In genomic region chr20:37994512-37994911, GRCh38 we compare ENCODE assay signal across 13 cellular contexts. TPM values are rescaled to one million over a fixed set of nuclear protein-coding genes. Genes with fewer than 3 reads are reported as not detected.
DNase-seq lines count a peak whose midpoint lies in the region; ATAC-seq and TF ChIP-seq lines count a peak whose summit lies in the region.
"Had no signal": no experiment of that assay in that cellular context is flagged by ENCODE, and none has a peak within 500 bp of the region (broad histone marks: within the 10 kb centered on the region; RNA-seq: fewer than 3 reads in every experiment).

No MANE protein-coding gene starts in this region.

- no peak overlapping the region for H3K4me3 Mint-ChIP-seq in H9
- H3K4me3 Mint-ChIP-seq in activated CD4-positive, alpha-beta T cell treated with anti-CD3 and anti-CD28 coated beads for 36 hours, result no peak overlapping the region

- no peak overlapping the region for H4K5ac ChIP-seq in H9 (ENCODE audit: insufficient read length, low read depth, low read length)

- H3K23ac ChIP-seq in H9 (ENCODE audit: insufficient read length, low read depth, low read length), result no peak overlapping the region

- no peak overlapping the region for H3K4me3 ChIP-seq in SJSA1
- H3K4me3 ChIP-seq in body of pancreas, result no peak overlapping the region
- H3K4me3 ChIP-seq: heart right ventricle had no signal

- no peak overlapping the region for H2BK120ac ChIP-seq in H9 (ENCODE audit: low read depth, low read length, poor library complexity, severe bottlenecking)

- no peak overlapping the region for H2BK5ac ChIP-seq in H9 (ENCODE audit: insufficient read length, low read length)

- H3K79me1 ChIP-seq in H9 (ENCODE audit: insufficient read depth, low read depth, low read length, poor library complexity, severe bottlenecking), result no peaks in the 10 kb centered on the region

- no peak overlapping the region for H3K9ac ChIP-seq in H9 (ENCODE audit: extremely low read depth, insufficient read length, low read length)

- no peak overlapping the region for H4K91ac ChIP-seq in H9 (ENCODE audit: insufficient read length, low read depth, low read length)

- H4K20me1 ChIP-seq in H9 (ENCODE audit: control insufficient read depth, insufficient read depth, insufficient read length), result no peaks in the 10 kb centered on the region

- no peak overlapping the region for H3K56ac ChIP-seq in H9 (ENCODE audit: insufficient read length, low read depth, low read length)

- H3K4ac ChIP-seq in H9 (ENCODE audit: low read depth, low read length), result no peak overlapping the region

- H3K27me3 ChIP-seq in H9 (ENCODE audit: insufficient read depth, low read length) (no peaks in the 10 kb centered on the region), SJSA1 (replicated peaks) (no peaks in the 10 kb centered on the region), body of pancreas (no peaks in the 10 kb centered on the region)
- H3K27me3 ChIP-seq: BE2C, heart right ventricle had no signal

- H3K79me2 ChIP-seq in H9 (ENCODE audit: insufficient read depth, low read length), result no peaks in the 10 kb centered on the region

- no CpG with 5 or more reads among the region's 4 CpGs for WGBS in H9 (ENCODE audit: extremely low coverage, insufficient read length, low lambda C conversion rate)
- WGBS in body of pancreas, 2 donors, result 71 to 80% methylated on average over 4 of the region's 4 CpGs

- no peak for TF ChIP-seq POLR2A in body of pancreas (IDR thresholded peaks at IDR 0.05)

- no peak overlapping the region for H3K18ac ChIP-seq in H9 (ENCODE audit: insufficient read length, low read depth, low read length)

- H2BK15ac ChIP-seq in H9 (ENCODE audit: low read depth, low read length), result no peak overlapping the region

- no peak for ATAC-seq in left lobe of liver
- no peak for ATAC-seq in activated CD4-positive, alpha-beta T cell treated with anti-CD3 and anti-CD28 coated beads for 36 hours
- ATAC-seq in body of pancreas, result no peak
- no peak for ATAC-seq in GM21515 (IDR thresholded peaks at IDR 0.05; ENCODE audit: unreplicated experiment)

- POLR2A ChIA-PET in activated CD4-positive, alpha-beta T cell treated with anti-CD3 and anti-CD28 coated beads for 36 hours (lab: Charles Lee), result interaction anchor here (0.8 kb wide), 1 partner anchor 430 kb away, joined by 3 read pairs; no protein-coding TSS in a partner anchor

- no peak overlapping the region for H2BK20ac ChIP-seq in H9 (ENCODE audit: low read depth, low read length, poor library complexity, severe bottlenecking)

- H2AFZ ChIP-seq in H9 (ENCODE audit: low read length), result no peak overlapping the region

- H3K4me1 ChIP-seq in H9 (ENCODE audit: insufficient read depth, low read length) (no peaks in the 10 kb centered on the region), SJSA1 (replicated peaks) (peaks cover 43% of the 10 kb centered on the region), body of pancreas (peaks cover 21% of the 10 kb centered on the region)

- H2BK12ac ChIP-seq in H9 (ENCODE audit: insufficient read length, low read depth, low read length), result no peak overlapping the region

- peaks cover 4 to 14% of the 10 kb centered on the region in 2 experiments for H3K4me1 Mint-ChIP-seq in H9
- H3K4me1 Mint-ChIP-seq in activated CD4-positive, alpha-beta T cell treated with anti-CD3 and anti-CD28 coated beads for 36 hours, result peaks cover 24% of the 10 kb centered on the region

- H3K27me3 Mint-ChIP-seq in H9 (ENCODE audit: low read depth), result no peaks in the 10 kb centered on the region
- no peaks in the 10 kb centered on the region for H3K27me3 Mint-ChIP-seq in activated CD4-positive, alpha-beta T cell treated with anti-CD3 and anti-CD28 coated beads for 36 hours

- no peak overlapping the region for H3K14ac ChIP-seq in H9 (ENCODE audit: insufficient read depth, low read length)

- intact Hi-C loops in activated CD4-positive, alpha-beta T cell treated with anti-CD3 and anti-CD28 coated beads for 36 hours (cut with DNase I, micrococcal nuclease), result loop anchor here (5.0 kb wide), 2 partner anchors 92 to 302 kb away; partner anchors contain the start of genes CTNNBL1 (in 1 of the 2) and VSTM2L (in 1 of the 2)
- intact Hi-C loops in body of pancreas (cut with DNase I), result no loop called here

- H3K23me2 ChIP-seq in H9 (ENCODE audit: insufficient read length, low read depth, low read length, poor library complexity, severe bottlenecking), result no peaks in the 10 kb centered on the region

- H3T11ph ChIP-seq in H9 (ENCODE audit: low read length), result no peak overlapping the region

- TF ChIP-seq CTCF in H9 (conservative IDR thresholded peaks at IDR 0.05) (no peak), body of pancreas (IDR thresholded peaks at IDR 0.05) (no peak)

- H3K27ac ChIP-seq in H9 (ENCODE audit: insufficient read length, low read depth, low read length) (no peak overlapping the region), SJSA1 (no peak overlapping the region), body of pancreas (no peak overlapping the region)
- H3K27ac ChIP-seq: WERI-Rb-1 had no signal

- CTCF ChIA-PET in activated CD4-positive, alpha-beta T cell treated with anti-CD3 and anti-CD28 coated beads for 36 hours (lab: Charles Lee), result interaction anchor here (0.6 to 1.4 kb wide), 5 partner anchors 9 to 428 kb away, joined by 3 to 4 read pairs (median 3); no protein-coding TSS in a partner anchor

- H3K4me2 ChIP-seq in H9 (ENCODE audit: insufficient read depth, insufficient read length, low read length), result no peak overlapping the region

- H2AK5ac ChIP-seq in H9 (ENCODE audit: insufficient read length, low read length), result no peak overlapping the region

- DNase-seq in A172 (ENCODE audit: low spot score) (peak; percentile 29), H9 (no peak), SJSA1 (ENCODE audit: low read depth in 1 of 2, low spot score in 2 of 2) (peak; percentile 46 to 71), glomerular visceral epithelial cell (ENCODE audit: extremely low spot score) (peak; percentile 87), left lobe of liver (ENCODE audit: low spot score) (no peak), body of pancreas (no peak)
- no peak for DNase-seq in activated CD4-positive, alpha-beta T cell treated with anti-CD3 and anti-CD28 coated beads for 36 hours
- DNase-seq: activated T-cell treated with anti-CD3 and anti-CD28 coated beads, Interleukin-2, amount 50 U/mL, for 48 hours; BE2C; heart right ventricle; NCI-H1436 treated with DMSO at 0.1 percent for 48 hours; WERI-Rb-1 had no signal

- no peaks in the 10 kb centered on the region for H3K9me3 ChIP-seq in H9 (ENCODE audit: control insufficient read depth, low read depth, low read length)
- no peaks in the 10 kb centered on the region for H3K9me3 ChIP-seq in SJSA1 (replicated peaks)
- H3K9me3 ChIP-seq in body of pancreas, result no peaks in the 10 kb centered on the region
- H3K9me3 ChIP-seq: BE2C, heart right ventricle had no signal

- H3K36me3 ChIP-seq in SJSA1 (peaks cover 76% of the 10 kb centered on the region), body of pancreas (replicated peaks in 1 of 2; ENCODE audit: insufficient read depth in 1 of 2, low read depth in 2 of 2) (peaks cover 3 to 40% of the 10 kb centered on the region in 2 donors)

- H4K8ac ChIP-seq in H9 (replicated peaks; ENCODE audit: insufficient read length, low read depth, low read length), result no peak overlapping the region

- H3K27ac Mint-ChIP-seq in H9, result peak overlapping the region in 2 of 3 experiments; percentile 11 to 63; a peak in 2 of 7 replicates
- H3K27ac Mint-ChIP-seq in activated CD4-positive, alpha-beta T cell treated with anti-CD3 and anti-CD28 coated beads for 36 hours, result no peak overlapping the region

- peaks cover 24 to 67% (median 65%) of the 10 kb centered on the region in 3 experiments; a peak in 6 of 7 replicates for H3K36me3 Mint-ChIP-seq in H9 (ENCODE audit: insufficient read depth in 1 of 3, low read depth in 3 of 3)
- peaks cover 48% of the 10 kb centered on the region for H3K36me3 Mint-ChIP-seq in activated CD4-positive, alpha-beta T cell treated with anti-CD3 and anti-CD28 coated beads for 36 hours (ENCODE audit: low read depth)

- no peaks in the 10 kb centered on the region for H3K9me3 Mint-ChIP-seq in H9
- no peaks in the 10 kb centered on the region for H3K9me3 Mint-ChIP-seq in activated CD4-positive, alpha-beta T cell treated with anti-CD3 and anti-CD28 coated beads for 36 hours (ENCODE audit: low read depth)

RNA-seq across cellular contexts. Expression of gene TTI1, which starts 38.7 kb away (rescaled TPM):
- total RNA-seq in A172 (2014; rRNA removed; shearing (Covaris generic)), result 22.3 and 23.1 TPM in 2 replicates
- total RNA-seq in H9 (2021), result 37.4 and 38.3 TPM in 2 replicates
- total RNA-seq in SJSA1 (2014; rRNA removed; shearing (Covaris generic)), result 14.4 and 16.1 TPM in 2 replicates
- total RNA-seq in left lobe of liver, result 10.3 TPM
- total RNA-seq in activated CD4-positive, alpha-beta T cell treated with anti-CD3 and anti-CD28 coated beads for 36 hours, result 10 to 100 TPM; 35.6 to 36.7 TPM
- total RNA-seq in body of pancreas, result 10 to 100 TPM; 12.2 to 14.0 TPM

RNA-seq across cellular contexts. Expression of gene RPRD1B, which starts 39.0 kb away (rescaled TPM):
- total RNA-seq in A172 (2014; rRNA removed; shearing (Covaris generic)), result 13.5 and 17.9 TPM in 2 replicates
- 33.4 and 34.3 TPM in 2 replicates for total RNA-seq in H9 (2021)
- 27.9 and 50.7 TPM in 2 replicates for total RNA-seq in SJSA1 (2014; rRNA removed; shearing (Covaris generic))
- total RNA-seq in left lobe of liver, result 22.8 TPM
- total RNA-seq in activated CD4-positive, alpha-beta T cell treated with anti-CD3 and anti-CD28 coated beads for 36 hours, result 10 to 100 TPM; 29.9 to 36.4 TPM
- total RNA-seq in body of pancreas, result 10 to 100 TPM in 1 of 2 donors, 1 to 10 TPM in 1; 8.8 to 12.5 TPM

Comparison
In these comparisons a context has a peak if more than half of its experiments do, and no peak if none do; other contexts are left out.
1. DNase-seq: peak in A172 (single experiment), SJSA1 (2 of 2) and glomerular visceral epithelial cell (single experiment); none in H9 (single experiment), left lobe of liver (single experiment), activated CD4-positive, alpha-beta T cell treated with anti-CD3 and anti-CD28 coated beads for 36 hours (single experiment) and body of pancreas (0 of 4).